11 cellular contexts compared by ENCODE assay signal in the genomic region with DNA sequence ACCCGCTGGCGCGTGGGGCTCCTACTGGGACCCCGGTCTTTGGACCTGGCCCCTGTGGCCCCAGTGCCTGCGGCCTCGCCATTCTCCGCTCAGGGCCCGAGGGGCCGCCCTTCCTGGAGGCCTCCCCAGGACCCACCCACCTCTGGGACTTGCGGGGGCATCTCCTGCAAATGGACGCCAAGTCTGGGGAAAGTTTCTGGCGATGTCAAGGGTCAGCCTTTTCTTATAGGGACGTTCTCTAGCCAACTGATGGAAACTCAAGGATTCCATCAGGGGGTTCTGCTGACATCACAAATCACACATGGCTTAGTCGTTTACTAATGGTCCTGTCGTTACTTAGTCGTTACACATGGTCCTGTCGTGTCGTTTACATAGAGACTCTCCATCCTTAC. TPM values are rescaled to one million over a fixed set of nuclear protein-coding genes. Genes with fewer than 3 reads are reported as not detected.
A peak's percentile ranks its signal among the peaks of the same experiment; 100 is the strongest.
DNase-seq lines count a peak whose midpoint lies in the region; ATAC-seq and TF ChIP-seq lines count a peak whose summit lies in the region.
"Had no signal": no experiment of that assay in that cellular context is flagged by ENCODE, and none has a peak within 500 bp of the region (broad histone marks: within the 10 kb centered on the region; RNA-seq: fewer than 3 reads in every experiment).

No MANE protein-coding gene starts in this region.

- peak overlapping the region; percentile 54 for H3K4me3 Mint-ChIP-seq in natural killer cell
- peak overlapping the region in 1 of 2 donors; percentile 67 for H3K4me3 Mint-ChIP-seq in CD14-positive monocyte
- H3K4me3 Mint-ChIP-seq: activated naive CD4-positive, alpha-beta T cell treated with anti-CD3 and anti-CD28 coated beads, Interleukin-2, amount 10 ng/mL, durations not matched to agents 7 days and 5 days; stimulated activated effector memory CD8-positive, alpha-beta T cell treated with anti-CD3 and anti-CD28 coated beads, Interleukin-12 subunit alpha, Interleukin-12 subunit beta, amount 100 ng/mL, for 72 hours had no signal

- H3K4me1 ChIP-seq in left ventricle myocardium inferior (peaks cover 9% of the 10 kb centered on the region), vagina (peaks cover 6% of the 10 kb centered on the region)

- intact Hi-C loops in left ventricle myocardium inferior (cut with micrococcal nuclease) (no loop called here), cardiac septum (cut with DNase I) (no loop called here), natural killer cell (cut with micrococcal nuclease) (no loop called here), vagina (cut with DNase I) (no loop called here), CD14-positive monocyte (cut with micrococcal nuclease) (no loop called here)

- H3K27me3 Mint-ChIP-seq in natural killer cell (ENCODE audit: low read depth in 2 of 2) (peaks cover 28 to 55% of the 10 kb centered on the region in 2 donors), CD14-positive monocyte (ENCODE audit: low read depth in 3 of 3) (peaks cover 32 to 33% (median 32%) of the 10 kb centered on the region in 3 donors)

- TF ChIP-seq CTCF in left ventricle myocardium inferior (IDR thresholded peaks at IDR 0.05; ENCODE audit: borderline replicate concordance) (no peak), coronary artery (IDR thresholded peaks at IDR 0.05) (no peak), natural killer cell (IDR thresholded peaks at IDR 0.05) (no peak), vagina (IDR thresholded peaks at IDR 0.05) (no peak), CD14-positive monocyte (IDR thresholded peaks at IDR 0.05) (no peak)

- H3K36me3 Mint-ChIP-seq in natural killer cell (no peaks in the 10 kb centered on the region), CD14-positive monocyte (no peaks in the 10 kb centered on the region)
- H3K36me3 Mint-ChIP-seq: activated naive CD4-positive, alpha-beta T cell treated with anti-CD3 and anti-CD28 coated beads, Interleukin-2, amount 10 ng/mL, durations not matched to agents 7 days and 5 days; stimulated activated effector memory CD8-positive, alpha-beta T cell treated with anti-CD3 and anti-CD28 coated beads, Interleukin-12 subunit alpha, Interleukin-12 subunit beta, amount 100 ng/mL, for 72 hours had no signal

- H3K4me3 ChIP-seq in left ventricle myocardium inferior (peak overlapping the region; percentile 60), coronary artery (peak overlapping the region; percentile 77), vagina (peak overlapping the region; percentile 51 to 63)

- ATAC-seq in natural killer cell (no peak), GM19324 (IDR thresholded peaks at IDR 0.05; ENCODE audit: low FRiP score, unreplicated experiment) (no peak)

- no peaks in the 10 kb centered on the region for H3K4me1 Mint-ChIP-seq in natural killer cell
- H3K4me1 Mint-ChIP-seq in CD14-positive monocyte: peaks cover 4% of the 10 kb centered on the region
- H3K4me1 Mint-ChIP-seq: activated naive CD4-positive, alpha-beta T cell treated with anti-CD3 and anti-CD28 coated beads, Interleukin-2, amount 10 ng/mL, durations not matched to agents 7 days and 5 days; stimulated activated effector memory CD8-positive, alpha-beta T cell treated with anti-CD3 and anti-CD28 coated beads, Interleukin-12 subunit alpha, Interleukin-12 subunit beta, amount 100 ng/mL, for 72 hours had no signal

- peaks cover 8% of the 10 kb centered on the region for H3K9me3 ChIP-seq in left ventricle myocardium inferior (replicated peaks)
- no peaks in the 10 kb centered on the region for H3K9me3 ChIP-seq in vagina

- H3K27ac Mint-ChIP-seq in natural killer cell: no peak overlapping the region
- no peak overlapping the region for H3K27ac Mint-ChIP-seq in CD14-positive monocyte
- H3K27ac Mint-ChIP-seq: activated naive CD4-positive, alpha-beta T cell treated with anti-CD3 and anti-CD28 coated beads, Interleukin-2, amount 10 ng/mL, durations not matched to agents 7 days and 5 days; stimulated activated effector memory CD8-positive, alpha-beta T cell treated with anti-CD3 and anti-CD28 coated beads, Interleukin-12 subunit alpha, Interleukin-12 subunit beta, amount 100 ng/mL, for 72 hours had no signal

- H3K9me3 Mint-ChIP-seq in natural killer cell: no peaks in the 10 kb centered on the region
- H3K9me3 Mint-ChIP-seq in CD14-positive monocyte: peaks cover 0 to 18% (median 5%) of the 10 kb centered on the region in 7 donors
- H3K9me3 Mint-ChIP-seq: activated naive CD4-positive, alpha-beta T cell treated with anti-CD3 and anti-CD28 coated beads, Interleukin-2, amount 10 ng/mL, durations not matched to agents 7 days and 5 days; stimulated activated effector memory CD8-positive, alpha-beta T cell treated with anti-CD3 and anti-CD28 coated beads, Interleukin-12 subunit alpha, Interleukin-12 subunit beta, amount 100 ng/mL, for 72 hours had no signal

- no peak overlapping the region for H3K27ac ChIP-seq in left ventricle myocardium inferior (replicated peaks)
- H3K27ac ChIP-seq in coronary artery: no peak overlapping the region
- H3K27ac ChIP-seq in vagina: no peak overlapping the region

- no peak for TF ChIP-seq POLR2A in vagina (IDR thresholded peaks at IDR 0.05)

- peaks cover 42% of the 10 kb centered on the region for H3K27me3 ChIP-seq in left ventricle myocardium inferior (ENCODE audit: low read depth)
- no peaks in the 10 kb centered on the region for H3K27me3 ChIP-seq in vagina

- DNase-seq in left ventricle myocardium inferior (no peak), cardiac septum (ENCODE audit: low spot score) (no peak), coronary artery (ENCODE audit: low spot score) (no peak), natural killer cell (no peak), vagina (ENCODE audit: extremely low spot score in 2 of 2) (no peak), CD14-positive monocyte (ENCODE audit: low spot score) (no peak), COLO668 (lab: John Stamatoyannopoulos, UW; ENCODE audit: unreplicated experiment) (no peak)
- DNase-seq: activated naive CD4-positive, alpha-beta T cell treated with anti-CD3 and anti-CD28 coated beads, Interleukin-2, amount 10 ng/mL, durations not matched to agents 7 days and 5 days; SHP77 had no signal

- H3K36me3 ChIP-seq in left ventricle myocardium inferior (no peaks in the 10 kb centered on the region), vagina (no peaks in the 10 kb centered on the region)

RNA-seq across cellular contexts. Expression of a gene that starts 57.7 kb away (rescaled TPM):
- total RNA-seq in left ventricle myocardium inferior (16.6 TPM), cardiac septum (16.3 TPM), natural killer cell (1 to 10 TPM in 2 of 3 donors, under 1 TPM in 1; 0.97 to 1.9 (median 1.1) TPM), vagina (11.0 TPM)
- under 1 TPM; 0.41 to 0.62 TPM for polyA plus RNA-seq in CD14-positive monocyte
